8 cellular contexts compared by ENCODE assay signal in genomic region chr16:11472410-11472809, GRCh38.
"Had no signal": no experiment of that assay in that cellular context is flagged by ENCODE, and none has a peak within 500 bp of the region (broad histone marks: within the 10 kb centered on the region; RNA-seq: fewer than 3 reads in every experiment).

No MANE protein-coding gene starts in this region.

- H2AFZ ChIP-seq: GM23248 had no signal

- H3K9me3 ChIP-seq: HAP-1 had no signal

- H3K9ac ChIP-seq: GM23248 had no signal

- ATAC-seq: HCT116 had no signal

- FAIRE-seq: HTR-8/SVneo had no signal

- H3K4me3 ChIP-seq: GM23248, HAP-1 had no signal

- H3K4me1 ChIP-seq: HAP-1 had no signal

- H3K36me3 ChIP-seq: HAP-1 had no signal

- H3K27ac ChIP-seq: GM23248, HL-60 had no signal

- DNase-seq: GM23248, GOT3, H7, KG1 had no signal
